In the genomic region with DNA sequence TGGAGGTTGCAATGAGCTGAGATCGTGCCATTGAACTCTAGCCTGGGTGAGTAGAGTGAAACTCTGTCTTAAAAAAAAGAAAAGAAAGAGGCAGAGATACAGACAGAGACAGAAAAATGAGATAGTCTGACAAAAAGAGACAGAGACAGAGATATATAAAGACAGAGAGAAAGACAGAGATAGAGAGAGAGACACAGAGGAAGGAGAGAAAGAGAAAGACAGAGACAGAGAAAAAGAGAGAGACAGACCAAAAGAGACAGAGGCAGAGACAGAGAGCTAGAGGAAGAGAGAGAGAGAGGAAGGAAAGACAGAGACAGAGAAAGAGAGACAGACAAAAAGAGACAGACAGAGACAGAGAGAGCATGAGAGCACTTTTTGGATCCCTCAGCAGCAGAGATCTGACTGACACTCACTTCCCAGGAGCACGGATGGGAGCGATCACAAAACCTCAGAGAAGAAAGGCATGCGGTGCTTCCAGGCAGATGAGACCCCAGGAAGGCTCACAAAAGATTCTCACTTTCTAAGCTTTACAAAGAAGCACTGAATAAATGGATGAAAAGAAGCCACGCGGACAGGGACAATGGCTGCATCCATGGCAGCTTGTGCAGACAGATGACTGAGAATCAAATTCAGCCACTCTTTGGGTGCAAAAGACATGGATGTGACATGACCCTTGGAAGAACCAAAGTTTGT, we compare ENCODE assay signal across 38 cellular contexts. TPM values are rescaled to one million over a fixed set of nuclear protein-coding genes. Genes with fewer than 3 reads are reported as not detected.
"Had no signal": no experiment of that assay in that cellular context is flagged by ENCODE, and none has a peak within 500 bp of the region (broad histone marks: within the 10 kb centered on the region; RNA-seq: fewer than 3 reads in every experiment).

No MANE protein-coding gene starts in this region.

- H3K4me3 ChIP-seq: adrenal gland, body of pancreas, breast epithelium had no signal

- H3K27me3 ChIP-seq: adrenal gland, body of pancreas, brain microvascular endothelial cell had no signal

- DNase-seq: activated B cell treated with CpG ODN at 0.5 μM for 24 hours; activated CD4-positive, alpha-beta memory T cell treated with anti-CD3 and anti-CD28 coated beads for 36 hours; activated CD4-positive, alpha-beta T cell treated with anti-CD3 and anti-CD28 coated beads for 4 hours; activated CD4-positive, alpha-beta T cell treated with anti-CD3 and anti-CD28 coated beads, Interleukin-2, amount 10 ng/mL, durations not matched to agents 24 days and 14 days; activated CD4-positive, alpha-beta T cell treated with anti-CD3 and anti-CD28 coated beads, Interleukin-2, amount 50 U/mL, for 1 hour; activated CD4-positive, alpha-beta T cell treated with anti-CD3 and anti-CD28 coated beads, Interleukin-2, amount 50 U/mL, for 4 hours; activated CD4-positive, CD25-positive, alpha-beta regulatory T cell treated with anti-CD3 and anti-CD28 coated beads, Interleukin-2, amount 50 U/mL, for 72 hours; activated CD8-positive, alpha-beta memory T cell treated with anti-CD3 and anti-CD28 coated beads, Interleukin-2, amount 50 U/mL, for 4 hours; activated CD8-positive, alpha-beta T cell treated with anti-CD3 and anti-CD28 coated beads for 36 hours; activated effector memory CD4-positive, alpha-beta T cell treated with anti-CD3 and anti-CD28 coated beads, Interleukin-2, amount 50 U/mL, for 16 hours; activated gamma-delta T cell treated with Interleukin-2 at 50 U/mL for 16 hours; activated naive CD4-positive, alpha-beta T cell; activated naive CD4-positive, alpha-beta T cell treated with anti-CD3 and anti-CD28 coated beads for 36 hours; activated naive CD4-positive, alpha-beta T cell treated with anti-CD3 and anti-CD28 coated beads, Interleukin-2, amount 50 U/mL, for 16 hours; activated naive CD8-positive, alpha-beta T cell treated with anti-CD3 and anti-CD28 coated beads for 36 hours; activated T-cell treated with anti-CD3 and anti-CD28 coated beads for 4 hours; activated T-cell treated with anti-CD3 and anti-CD28 coated beads, Interleukin-2, amount 50 U/mL, for 1 hour; activated T-cell treated with anti-CD3 and anti-CD28 coated beads, Interleukin-2, amount 50 U/mL, for 4 hours; activated T-cell treated with anti-CD3 and anti-CD28 coated beads, Interleukin-2, amount 50 U/mL, for 72 hours; adrenal gland; amniotic stem cell; aorta; body of pancreas; brain microvascular endothelial cell; central memory CD4-positive, alpha-beta T cell; T-helper 1 cell; T-helper 2 cell; T-helper 9 cell had no signal

- H3K4me1 Mint-ChIP-seq: activated B cell treated with CpG ODN at 0.5 μM for 24 hours; activated CD4-positive, alpha-beta T cell treated with anti-CD3 and anti-CD28 coated beads, Interleukin-2, amount 10 ng/mL, durations not matched to agents 24 days and 14 days; activated naive CD8-positive, alpha-beta T cell treated with anti-CD3 and anti-CD28 coated beads for 36 hours; activated T-helper 17 cell treated with anti-CD3 and anti-CD28 coated beads, Interleukin-2, amount 50 U/mL, for 72 hours had no signal

- ATAC-seq: activated CD8-positive, alpha-beta T cell treated with anti-CD3 and anti-CD28 coated beads for 36 hours; activated naive CD4-positive, alpha-beta T cell treated with anti-CD3 and anti-CD28 coated beads, Interleukin-2, amount 50 U/mL, for 72 hours; activated T-cell treated with anti-CD3 and anti-CD28 coated beads, Interleukin-2, amount 50 U/mL, for 4 hours; activated T-cell treated with anti-CD3 and anti-CD28 coated beads, Interleukin-2, amount 50 U/mL, for 72 hours; activated T-helper 17 cell treated with anti-CD3 and anti-CD28 coated beads, Interleukin-2, amount 50 U/mL, for 72 hours; body of pancreas had no signal

- H3K4me1 ChIP-seq: adrenal gland, body of pancreas, breast epithelium had no signal

- H3K36me3 ChIP-seq: adrenal gland, brain microvascular endothelial cell, breast epithelium had no signal

- H3K36me3 Mint-ChIP-seq: activated CD4-positive, alpha-beta memory T cell treated with anti-CD3 and anti-CD28 coated beads for 36 hours; activated naive CD4-positive, alpha-beta T cell treated with anti-CD3 and anti-CD28 coated beads, Interleukin-2, amount 50 U/mL, for 72 hours; activated naive CD8-positive, alpha-beta T cell treated with anti-CD3 and anti-CD28 coated beads for 36 hours had no signal

- H3K4me3 Mint-ChIP-seq: activated B cell treated with CpG ODN at 0.5 μM for 24 hours; activated CD4-positive, alpha-beta memory T cell treated with anti-CD3 and anti-CD28 coated beads for 36 hours; activated CD4-positive, alpha-beta T cell treated with anti-CD3 and anti-CD28 coated beads, Interleukin-2, amount 10 ng/mL, durations not matched to agents 24 days and 14 days; activated CD8-positive, alpha-beta T cell treated with anti-CD3 and anti-CD28 coated beads for 36 hours; activated naive CD4-positive, alpha-beta T cell treated with anti-CD3 and anti-CD28 coated beads for 36 hours; activated naive CD8-positive, alpha-beta T cell treated with anti-CD3 and anti-CD28 coated beads for 36 hours; activated T-cell treated with anti-CD3 and anti-CD28 coated beads, Interleukin-2, amount 50 U/mL, for 4 hours; activated T-cell treated with anti-CD3 and anti-CD28 coated beads, Interleukin-2, amount 50 U/mL, for 72 hours; activated T-helper 1 cell treated with anti-CD3 and anti-CD28 coated beads, Interleukin-12 subunit alpha, Interleukin-12 subunit beta, Interleukin-2, Interleukin-4 antibody, amounts not matched to agents 30 ng/mL and 10 ng/mL and 1 ng/mL, durations not matched to agents 14 hours and 24 hours and 36 hours; activated T-helper 17 cell treated with anti-CD3 and anti-CD28 coated beads, Interleukin-2, amount 50 U/mL, for 72 hours; T-helper 1 cell treated with Interleukin-12 subunit alpha and Interleukin-12 subunit beta and Interleukin-4 antibody, amounts not matched to agents 30 μg/mL and 1 μg/mL, for 36 hours; T-helper 2 cell treated with Interferon-gamma antibody and Interleukin-4, amounts not matched to agents 5 μg/mL and 100 μg/mL, for 36 hours had no signal

- H3K9me3 Mint-ChIP-seq: activated B cell treated with CpG ODN at 0.5 μM for 24 hours; activated CD4-positive, alpha-beta memory T cell treated with anti-CD3 and anti-CD28 coated beads for 36 hours; activated CD4-positive, alpha-beta T cell treated with anti-CD3 and anti-CD28 coated beads, Interleukin-2, amount 10 ng/mL, durations not matched to agents 24 days and 14 days; activated CD8-positive, alpha-beta T cell treated with anti-CD3 and anti-CD28 coated beads for 36 hours; activated naive CD4-positive, alpha-beta T cell treated with anti-CD3 and anti-CD28 coated beads for 36 hours; activated naive CD4-positive, alpha-beta T cell treated with anti-CD3 and anti-CD28 coated beads, Interleukin-2, amount 50 U/mL, for 72 hours; activated naive CD8-positive, alpha-beta T cell treated with anti-CD3 and anti-CD28 coated beads for 36 hours; activated T-helper 1 cell treated with anti-CD3 and anti-CD28 coated beads, Interleukin-12 subunit alpha, Interleukin-12 subunit beta, Interleukin-2, Interleukin-4 antibody, amounts not matched to agents 30 ng/mL and 10 ng/mL and 1 ng/mL, durations not matched to agents 14 hours and 24 hours and 36 hours; activated T-helper 17 cell treated with anti-CD3 and anti-CD28 coated beads, Interleukin-2, amount 50 U/mL, for 72 hours; T-helper 1 cell treated with Interleukin-12 subunit alpha and Interleukin-12 subunit beta and Interleukin-4 antibody, amounts not matched to agents 30 μg/mL and 1 μg/mL, for 36 hours; T-helper 2 cell treated with Interferon-gamma antibody and Interleukin-4, amounts not matched to agents 5 μg/mL and 100 μg/mL, for 36 hours had no signal

- H3K27ac Mint-ChIP-seq: activated B cell treated with CpG ODN at 0.5 μM for 24 hours; activated CD4-positive, alpha-beta memory T cell treated with anti-CD3 and anti-CD28 coated beads for 36 hours; activated CD4-positive, alpha-beta T cell treated with anti-CD3 and anti-CD28 coated beads, Interleukin-2, amount 10 ng/mL, durations not matched to agents 24 days and 14 days; activated CD8-positive, alpha-beta T cell treated with anti-CD3 and anti-CD28 coated beads for 36 hours; activated naive CD4-positive, alpha-beta T cell treated with anti-CD3 and anti-CD28 coated beads for 36 hours; activated naive CD8-positive, alpha-beta T cell treated with anti-CD3 and anti-CD28 coated beads for 36 hours; activated T-cell treated with anti-CD3 and anti-CD28 coated beads, Interleukin-2, amount 50 U/mL, for 72 hours; activated T-helper 1 cell treated with anti-CD3 and anti-CD28 coated beads, Interleukin-12 subunit alpha, Interleukin-12 subunit beta, Interleukin-2, Interleukin-4 antibody, amounts not matched to agents 30 ng/mL and 10 ng/mL and 1 ng/mL, durations not matched to agents 14 hours and 24 hours and 36 hours; activated T-helper 17 cell treated with anti-CD3 and anti-CD28 coated beads, Interleukin-2, amount 50 U/mL, for 72 hours; T-helper 1 cell treated with Interleukin-12 subunit alpha and Interleukin-12 subunit beta and Interleukin-4 antibody, amounts not matched to agents 30 μg/mL and 1 μg/mL, for 36 hours; T-helper 2 cell treated with Interferon-gamma antibody and Interleukin-4, amounts not matched to agents 5 μg/mL and 100 μg/mL, for 36 hours had no signal

- H3K9me3 ChIP-seq: adrenal gland, body of pancreas, breast epithelium had no signal

- FAIRE-seq: astrocyte, TTC549 had no signal

- H3K27ac ChIP-seq: adrenal gland, body of pancreas, brain microvascular endothelial cell, breast epithelium, VCaP had no signal

RNA-seq across cellular contexts. Expression of gene HS3ST2, which starts 38.6 kb away (rescaled TPM):
- total RNA-seq: activated B cell treated with CpG ODN at 0.5 μM for 24 hours; activated CD4-positive, alpha-beta memory T cell treated with anti-CD3 and anti-CD28 coated beads for 36 hours; activated CD4-positive, alpha-beta T cell treated with anti-CD3 and anti-CD28 coated beads, Interleukin-2, amount 10 ng/mL, durations not matched to agents 24 days and 14 days; activated CD8-positive, alpha-beta memory T cell treated with anti-CD3 and anti-CD28 coated beads for 36 hours; activated CD8-positive, alpha-beta T cell treated with anti-CD3 and anti-CD28 coated beads for 36 hours; activated naive CD4-positive, alpha-beta T cell treated with anti-CD3 and anti-CD28 coated beads for 36 hours; activated naive CD4-positive, alpha-beta T cell treated with anti-CD3 and anti-CD28 coated beads, Interleukin-2, amount 50 U/mL, for 72 hours; activated naive CD8-positive, alpha-beta T cell treated with anti-CD3 and anti-CD28 coated beads for 36 hours; activated T-cell treated with anti-CD3 and anti-CD28 coated beads, Interleukin-2, amount 50 U/mL, for 4 hours; activated T-cell treated with anti-CD3 and anti-CD28 coated beads, Interleukin-2, amount 50 U/mL, for 72 hours; activated T-helper 1 cell treated with anti-CD3 and anti-CD28 coated beads, Interleukin-12 subunit alpha, Interleukin-12 subunit beta, Interleukin-2, Interleukin-4 antibody, amounts not matched to agents 30 ng/mL and 10 ng/mL and 1 ng/mL, durations not matched to agents 14 hours and 24 hours and 36 hours; activated T-helper 17 cell treated with anti-CD3 and anti-CD28 coated beads, Interleukin-2, amount 50 U/mL, for 72 hours had no signal
